In genomic region chr5:62328772-62329491, GRCh38 we compare ENCODE assay signal across 16 cellular contexts. TPM values are rescaled to one million over a fixed set of nuclear protein-coding genes. Genes with fewer than 3 reads are reported as not detected.
A peak's percentile ranks its signal among the peaks of the same experiment; 100 is the strongest.
DNase-seq lines count a peak whose midpoint lies in the region; ATAC-seq, FAIRE-seq and TF ChIP-seq lines count a peak whose summit lies in the region.
"Had no signal": no experiment of that assay in that cellular context is flagged by ENCODE, and none has a peak within 500 bp of the region (broad histone marks: within the 10 kb centered on the region; RNA-seq: fewer than 3 reads in every experiment).

No MANE protein-coding gene starts in this region.

- POLR2A ChIA-PET in naive thymus-derived CD8-positive, alpha-beta T cell (lab: Charles Lee) = interaction anchor here (0.7 kb wide), 1 partner anchor 23 kb away, joined by 4 read pairs; the partner anchor contains the start of gene KIF2A

- ATAC-seq in naive thymus-derived CD8-positive, alpha-beta T cell = no peak
- no peak for ATAC-seq in left colon
- no peak for ATAC-seq in HG02970 (IDR thresholded peaks at IDR 0.05; ENCODE audit: low FRiP score, unreplicated experiment)

- intact Hi-C loops in left colon (cut with DNase I, micrococcal nuclease) = no loop called here

- peak; percentile 54 for FAIRE-seq in GM18507 (lab: Jason Lieb, UNC)

- TF ChIP-seq CTCF in brain (conservative IDR thresholded peaks at IDR 0.05) (no peak), glutamatergic neuron (IDR thresholded peaks at IDR 0.05; ENCODE audit: partially characterized antibody, unreplicated experiment) (no peak)

- H3K4me3 Mint-ChIP-seq in T-helper 2 cell treated with Interferon-gamma antibody and Interleukin-4, amounts not matched to agents 5 μg/mL and 100 μg/mL, for 36 hours = peak overlapping the region; percentile 7
- H3K4me3 Mint-ChIP-seq in brain (peak overlapping the region in 1 of 5 experiments; percentile 3), glutamatergic neuron (ENCODE audit: unreplicated experiment) (no peak overlapping the region)
- H3K4me3 Mint-ChIP-seq in naive thymus-derived CD8-positive, alpha-beta T cell = peak overlapping the region in 7 of 10 donors; percentile 15 to 44 (median 35)
- H3K4me3 Mint-ChIP-seq: activated CD4-positive, alpha-beta T cell treated with anti-CD3 and anti-CD28 coated beads, Interleukin-2, amount 10 ng/mL, durations not matched to agents 7 days and 5 days had no signal

- peaks cover 63% of the 10 kb centered on the region for H3K4me1 Mint-ChIP-seq in T-helper 2 cell treated with Interferon-gamma antibody and Interleukin-4, amounts not matched to agents 5 μg/mL and 100 μg/mL, for 36 hours (ENCODE audit: low read depth)
- H3K4me1 Mint-ChIP-seq in brain (peaks cover 88% of the 10 kb centered on the region), glutamatergic neuron (ENCODE audit: low read depth, unreplicated experiment) (peaks cover 24% of the 10 kb centered on the region)
- H3K4me1 Mint-ChIP-seq in naive thymus-derived CD8-positive, alpha-beta T cell = peaks cover 45 to 93% (median 82%) of the 10 kb centered on the region in 4 donors

- peak overlapping the region; percentile 17 for H3K27ac Mint-ChIP-seq in T-helper 2 cell treated with Interferon-gamma antibody and Interleukin-4, amounts not matched to agents 5 μg/mL and 100 μg/mL, for 36 hours
- peak overlapping the region in 3 of 5 experiments; percentile 56 to 85 (median 84) for H3K27ac Mint-ChIP-seq in brain
- peak overlapping the region; percentile 1 to 84 (median 23) for H3K27ac Mint-ChIP-seq in naive thymus-derived CD8-positive, alpha-beta T cell
- no peak overlapping the region for H3K27ac Mint-ChIP-seq in glutamatergic neuron (ENCODE audit: unreplicated experiment)
- H3K27ac Mint-ChIP-seq: activated CD4-positive, alpha-beta T cell treated with anti-CD3 and anti-CD28 coated beads, Interleukin-2, amount 10 ng/mL, durations not matched to agents 7 days and 5 days had no signal

- no peak for DNase-seq in T-helper 2 cell treated with Interferon-gamma antibody and Interleukin-4, amounts not matched to agents 5 μg/mL and 100 μg/mL, for 36 hours (ENCODE audit: low spot score)
- DNase-seq in T-helper 2 cell (no peak), GM18507 (ENCODE audit: extremely low spot score, insufficient read length, low read depth) (no peak), glutamatergic neuron (no peak), left colon (no peak)
- DNase-seq in naive thymus-derived CD8-positive, alpha-beta T cell = no peak
- DNase-seq: activated CD4-positive, alpha-beta T cell treated with anti-CD3 and anti-CD28 coated beads, Interleukin-2, amount 10 ng/mL, durations not matched to agents 7 days and 5 days; activated gamma-delta T cell; effector memory CD4-positive, alpha-beta T cell; foreskin fibroblast; Kasumi-1; mesendoderm; NCI-H2029; stomach had no signal

- no peaks in the 10 kb centered on the region for H3K9me3 Mint-ChIP-seq in T-helper 2 cell treated with Interferon-gamma antibody and Interleukin-4, amounts not matched to agents 5 μg/mL and 100 μg/mL, for 36 hours
- H3K9me3 Mint-ChIP-seq in brain (no peaks in the 10 kb centered on the region), glutamatergic neuron (ENCODE audit: unreplicated experiment) (no peaks in the 10 kb centered on the region)
- H3K9me3 Mint-ChIP-seq in naive thymus-derived CD8-positive, alpha-beta T cell = no peaks in the 10 kb centered on the region
- H3K9me3 Mint-ChIP-seq: activated CD4-positive, alpha-beta T cell treated with anti-CD3 and anti-CD28 coated beads, Interleukin-2, amount 10 ng/mL, durations not matched to agents 7 days and 5 days had no signal

- H3K27me3 Mint-ChIP-seq in T-helper 2 cell treated with Interferon-gamma antibody and Interleukin-4, amounts not matched to agents 5 μg/mL and 100 μg/mL, for 36 hours (ENCODE audit: low read depth) = no peaks in the 10 kb centered on the region
- H3K27me3 Mint-ChIP-seq in brain (peaks cover 4% of the 10 kb centered on the region), glutamatergic neuron (ENCODE audit: unreplicated experiment) (no peaks in the 10 kb centered on the region)
- H3K27me3 Mint-ChIP-seq in naive thymus-derived CD8-positive, alpha-beta T cell = no peaks in the 10 kb centered on the region
- H3K27me3 Mint-ChIP-seq: activated CD4-positive, alpha-beta T cell treated with anti-CD3 and anti-CD28 coated beads, Interleukin-2, amount 10 ng/mL, durations not matched to agents 7 days and 5 days had no signal

- peaks cover 30% of the 10 kb centered on the region for H3K36me3 Mint-ChIP-seq in T-helper 2 cell treated with Interferon-gamma antibody and Interleukin-4, amounts not matched to agents 5 μg/mL and 100 μg/mL, for 36 hours (ENCODE audit: low read depth)
- H3K36me3 Mint-ChIP-seq in brain = peaks cover 38% of the 10 kb centered on the region
- H3K36me3 Mint-ChIP-seq in naive thymus-derived CD8-positive, alpha-beta T cell = peaks cover 0 to 33% (median 2%) of the 10 kb centered on the region in 3 donors
- H3K36me3 Mint-ChIP-seq in glutamatergic neuron (ENCODE audit: unreplicated experiment) = no peaks in the 10 kb centered on the region

RNA-seq across cellular contexts. Expression of gene KIF2A, which starts 22.9 kb away (rescaled TPM):
- polyA plus RNA-seq in brain (ENCODE audit: insufficient read depth, low read depth, low replicate concordance) = 22.7 TPM
- 100 to 1,000 TPM; 178 to 195 TPM for total RNA-seq in naive thymus-derived CD8-positive, alpha-beta T cell
- 100 to 1,000 TPM; 151 to 180 (median 173) TPM for polyA plus RNA-seq in naive thymus-derived CD8-positive, alpha-beta T cell
- total RNA-seq in glutamatergic neuron (ENCODE audit: unreplicated experiment) = 91.7 TPM
- 10 to 100 TPM; 30.6 to 46.9 TPM for total RNA-seq in left colon
